In the genomic region with DNA sequence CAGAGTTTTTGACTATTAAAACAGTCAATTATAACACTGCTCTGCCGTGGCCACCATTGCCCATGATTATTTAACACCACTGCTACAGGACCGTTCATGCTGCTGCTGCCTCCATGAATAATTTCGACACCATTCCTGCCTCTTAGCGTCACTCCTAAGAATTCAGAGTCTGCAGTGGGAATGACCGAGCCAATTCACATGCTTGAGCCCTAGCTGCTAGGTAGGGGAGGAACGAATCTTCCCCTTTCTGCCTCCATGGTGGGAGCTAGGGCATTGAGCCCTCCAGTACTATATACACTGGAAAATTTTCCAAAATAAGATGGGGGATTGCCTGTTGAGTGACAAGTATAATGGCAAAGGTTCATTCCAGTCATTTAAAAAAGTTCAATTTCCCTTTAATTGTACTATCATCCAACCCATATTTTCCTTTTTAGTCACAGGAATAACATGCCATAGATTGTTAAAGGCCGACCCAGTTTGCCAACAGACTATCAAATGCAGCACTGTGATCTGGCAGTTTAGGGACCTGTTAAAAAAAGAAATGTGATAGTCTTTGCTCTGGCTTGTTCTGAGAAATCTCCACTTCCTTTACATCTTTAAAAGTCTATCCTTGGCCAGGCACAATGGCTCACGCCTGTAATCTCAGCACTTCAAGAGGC, we compare ENCODE assay signal across 1 cellular context.
TF ChIP-seq lines count a peak whose summit lies in the region.

No MANE protein-coding gene starts in this region.

TF ChIP-seq in SK-N-SH, 30 proteins besides CTCF, POLR2A, EP300 and RAD21 (continued from another document):
- TF ChIP-seq, protein P1, sequence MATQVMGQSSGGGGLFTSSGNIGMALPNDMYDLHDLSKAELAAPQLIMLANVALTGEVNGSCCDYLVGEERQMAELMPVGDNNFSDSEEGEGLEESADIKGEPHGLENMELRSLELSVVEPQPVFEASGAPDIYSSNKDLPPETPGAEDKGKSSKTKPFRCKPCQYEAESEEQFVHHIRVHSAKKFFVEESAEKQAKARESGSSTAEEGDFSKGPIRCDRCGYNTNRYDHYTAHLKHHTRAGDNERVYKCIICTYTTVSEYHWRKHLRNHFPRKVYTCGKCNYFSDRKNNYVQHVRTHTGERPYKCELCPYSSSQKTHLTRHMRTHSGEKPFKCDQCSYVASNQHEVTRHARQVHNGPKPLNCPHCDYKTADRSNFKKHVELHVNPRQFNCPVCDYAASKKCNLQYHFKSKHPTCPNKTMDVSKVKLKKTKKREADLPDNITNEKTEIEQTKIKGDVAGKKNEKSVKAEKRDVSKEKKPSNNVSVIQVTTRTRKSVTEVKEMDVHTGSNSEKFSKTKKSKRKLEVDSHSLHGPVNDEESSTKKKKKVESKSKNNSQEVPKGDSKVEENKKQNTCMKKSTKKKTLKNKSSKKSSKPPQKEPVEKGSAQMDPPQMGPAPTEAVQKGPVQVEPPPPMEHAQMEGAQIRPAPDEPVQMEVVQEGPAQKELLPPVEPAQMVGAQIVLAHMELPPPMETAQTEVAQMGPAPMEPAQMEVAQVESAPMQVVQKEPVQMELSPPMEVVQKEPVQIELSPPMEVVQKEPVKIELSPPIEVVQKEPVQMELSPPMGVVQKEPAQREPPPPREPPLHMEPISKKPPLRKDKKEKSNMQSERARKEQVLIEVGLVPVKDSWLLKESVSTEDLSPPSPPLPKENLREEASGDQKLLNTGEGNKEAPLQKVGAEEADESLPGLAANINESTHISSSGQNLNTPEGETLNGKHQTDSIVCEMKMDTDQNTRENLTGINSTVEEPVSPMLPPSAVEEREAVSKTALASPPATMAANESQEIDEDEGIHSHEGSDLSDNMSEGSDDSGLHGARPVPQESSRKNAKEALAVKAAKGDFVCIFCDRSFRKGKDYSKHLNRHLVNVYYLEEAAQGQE (IDR thresholded peaks at IDR 0.05; ENCODE audit: low read depth, low read length): no peak
- no peak for TF ChIP-seq USF2 (IDR thresholded peaks at IDR 0.05; ENCODE audit: borderline replicate concordance, low read depth, low read length)
- peak; percentile 31; the same call in 1 of the 2 replicates for TF ChIP-seq FOSL2 (IDR thresholded peaks at IDR 0.05; ENCODE audit: borderline replicate concordance, low read depth)
- peak; percentile 31; the same call in 1 of the 2 replicates for TF ChIP-seq TCF12 (IDR thresholded peaks at IDR 0.05)
- no peak for TF ChIP-seq GATA2 (CRISPR knock-in tag; IDR thresholded peaks at IDR 0.05)
- peak; percentile 50; the same call in 1 of the 2 replicates for TF ChIP-seq JUND (IDR thresholded peaks at IDR 0.05)
- 0 out of 2 replicates have a peak, but pooled peaks have one; percentile 29 for TF ChIP-seq MAX (IDR thresholded peaks at IDR 0.05; ENCODE audit: low read depth)
- TF ChIP-seq FOXM1 (IDR thresholded peaks at IDR 0.05; ENCODE audit: low read depth): no peak
- TF ChIP-seq POLR2AphosphoS5 (IDR thresholded peaks at IDR 0.05; ENCODE audit: low read depth, low read length): no peak
- no peak for TF ChIP-seq USF1 (IDR thresholded peaks at IDR 0.05; ENCODE audit: borderline replicate concordance, low read depth)
- peak; percentile 53; the same call in 1 of the 2 replicates for TF ChIP-seq NFIC (IDR thresholded peaks at IDR 0.05; ENCODE audit: borderline replicate concordance)
TF ChIP-seq in SK-N-SH: peak in this region for 7.
